ENCODE assay signal across 26 cellular contexts in the genomic region with DNA sequence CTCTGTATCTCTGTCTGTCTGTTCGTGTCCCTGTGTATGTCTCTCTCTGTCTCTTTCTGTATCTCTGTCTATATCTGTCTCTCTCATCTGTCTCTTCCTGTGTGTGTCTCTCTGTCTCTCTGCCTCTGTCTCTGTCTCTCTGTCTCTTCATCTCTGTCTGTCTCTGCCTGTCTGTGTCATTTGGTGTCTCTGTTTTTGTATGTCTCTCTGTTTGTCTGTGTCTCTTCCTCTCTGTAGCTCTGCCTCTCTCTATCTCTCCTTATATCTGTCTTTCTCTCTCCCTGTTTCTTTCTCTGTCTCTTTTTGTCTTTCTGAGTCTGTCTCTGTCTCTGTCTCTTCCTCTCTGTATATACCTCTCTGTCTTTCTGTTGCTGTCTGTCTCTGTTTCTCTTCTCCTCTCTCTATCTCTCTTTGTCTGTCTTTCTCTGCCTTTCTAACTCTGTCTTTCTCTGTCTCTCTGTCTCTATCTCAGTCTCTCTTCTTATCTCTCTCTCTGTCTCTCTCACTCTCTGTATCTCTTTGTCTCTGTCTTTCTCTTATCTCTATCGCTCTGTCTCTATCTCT. TPM values are rescaled to one million over a fixed set of nuclear protein-coding genes. Genes with fewer than 3 reads are reported as not detected.
A peak's percentile ranks its signal among the peaks of the same experiment; 100 is the strongest.
DNase-seq lines count a peak whose midpoint lies in the region; ATAC-seq and TF ChIP-seq lines count a peak whose summit lies in the region.
"Had no signal": no experiment of that assay in that cellular context is flagged by ENCODE, and none has a peak within 500 bp of the region (broad histone marks: within the 10 kb centered on the region; RNA-seq: fewer than 3 reads in every experiment).

No MANE protein-coding gene starts in this region.

- 81% methylated on average over 2 of the region's 2 CpGs for WGBS in endodermal cell (ENCODE audit: insufficient coverage in 1 of 2, insufficient read length in 1 of 2), 2 experiments
- no CpG with 5 or more reads among the region's 2 CpGs for WGBS in mesendoderm (ENCODE audit: extremely low coverage, insufficient coverage, low lambda C conversion rate)

- no peaks in the 10 kb centered on the region for H3F3A ChIP-seq in OCI-LY1 (ENCODE audit: insufficient read depth, low read length)

- no peaks in the 10 kb centered on the region for H3K27me3 ChIP-seq in OCI-LY1 (ENCODE audit: insufficient read depth, low read length)
- no peaks in the 10 kb centered on the region for H3K27me3 ChIP-seq in endodermal cell (ENCODE audit: control insufficient read depth, insufficient read depth, low read length, poor library complexity, severe bottlenecking)
- no peaks in the 10 kb centered on the region for H3K27me3 ChIP-seq in mesendoderm (ENCODE audit: insufficient read depth, low read length, poor library complexity)
- H3K27me3 ChIP-seq: vagina had no signal

- no peak overlapping the region for H3K4ac ChIP-seq in mesendoderm (ENCODE audit: low read depth, low read length)

- H2AK5ac ChIP-seq in mesendoderm (ENCODE audit: low read length), result no peak overlapping the region

- H4K8ac ChIP-seq in mesendoderm (ENCODE audit: low read depth, low read length), result no peak overlapping the region

- H3K18ac ChIP-seq in mesendoderm (ENCODE audit: low read length), result no peak overlapping the region

- H3K23ac ChIP-seq in mesendoderm (ENCODE audit: low read length), result no peak overlapping the region

- H3K36me3 Mint-ChIP-seq in stimulated activated naive CD8-positive, alpha-beta T cell treated with anti-CD3 and anti-CD28 coated beads, Interleukin-15, Interleukin-2, amounts not matched to agents 100 ng/mL and 50 ng/mL, for 24 hours (ENCODE audit: low read depth), result no peaks in the 10 kb centered on the region
- peaks cover 12% of the 10 kb centered on the region for H3K36me3 Mint-ChIP-seq in endodermal cell (ENCODE audit: low read depth)

- H2BK15ac ChIP-seq in mesendoderm (replicated peaks; ENCODE audit: low read depth), result no peak overlapping the region

- ATAC-seq in stimulated activated naive CD8-positive, alpha-beta T cell treated with anti-CD3 and anti-CD28 coated beads, Interleukin-15, Interleukin-2, amounts not matched to agents 100 U/mL and 50 U/mL, for 24 hours, result no peak

- H4K20me1 ChIP-seq in OCI-LY1 (ENCODE audit: insufficient read depth, low read length), result no peaks in the 10 kb centered on the region

- no peak overlapping the region for H3K4me3 Mint-ChIP-seq in stimulated activated naive CD8-positive, alpha-beta T cell treated with anti-CD3 and anti-CD28 coated beads, Interleukin-15, Interleukin-2, amounts not matched to agents 100 ng/mL and 50 ng/mL, for 24 hours
- H3K4me3 Mint-ChIP-seq in endodermal cell, result no peak overlapping the region
- H3K4me3 Mint-ChIP-seq: brain; immature natural killer cell; T-helper 2 cell treated with Interferon-gamma antibody and Interleukin-4, amounts not matched to agents 5 μg/mL and 100 μg/mL, for 36 hours had no signal

- peak overlapping the region; percentile 44 for H3K4me2 ChIP-seq in OCI-LY1 (ENCODE audit: low read length)
- no peak overlapping the region for H3K4me2 ChIP-seq in mesendoderm (ENCODE audit: low read length)

- no peaks in the 10 kb centered on the region for H3K9me3 Mint-ChIP-seq in stimulated activated naive CD8-positive, alpha-beta T cell treated with anti-CD3 and anti-CD28 coated beads, Interleukin-15, Interleukin-2, amounts not matched to agents 100 ng/mL and 50 ng/mL, for 24 hours
- H3K9me3 Mint-ChIP-seq in endodermal cell, result peaks cover 43% of the 10 kb centered on the region
- H3K9me3 Mint-ChIP-seq: immature natural killer cell; T-helper 2 cell treated with Interferon-gamma antibody and Interleukin-4, amounts not matched to agents 5 μg/mL and 100 μg/mL, for 36 hours had no signal

- H3K4me3 ChIP-seq in OCI-LY1 (ENCODE audit: low read depth, low read length, poor library complexity, severe bottlenecking) (peak overlapping the region; percentile 0), endodermal cell (ENCODE audit: low read length) (peak overlapping the region; percentile 67), mesendoderm (ENCODE audit: low read length) (no peak overlapping the region)
- H3K4me3 ChIP-seq: vagina had no signal

- H2AFZ ChIP-seq in OCI-LY1 (ENCODE audit: low read length), result no peak overlapping the region

- peak overlapping the region; percentile 80 for H3K9ac ChIP-seq in OCI-LY1 (ENCODE audit: low read length)
- H3K9ac ChIP-seq in endodermal cell (ENCODE audit: extremely low read depth, low read length, poor library complexity, severe bottlenecking), result no peak overlapping the region
- H3K9ac ChIP-seq in mesendoderm (ENCODE audit: low read length), result no peak overlapping the region

- H3K9me2 ChIP-seq in OCI-LY1 (ENCODE audit: low read depth, low read length), result no peaks in the 10 kb centered on the region

- H3K9me3 ChIP-seq in OCI-LY1 (ENCODE audit: low read length) (no peaks in the 10 kb centered on the region), endodermal cell (ENCODE audit: control insufficient read depth, low read length) (peaks cover 44% of the 10 kb centered on the region)
- H3K9me3 ChIP-seq: vagina had no signal

- TF ChIP-seq CTCF in OCI-LY1 (IDR thresholded peaks at IDR 0.05; ENCODE audit: low read length) (no peak), endodermal cell (conservative IDR thresholded peaks at IDR 0.05) (no peak)

- H3K4me1 Mint-ChIP-seq in stimulated activated naive CD8-positive, alpha-beta T cell treated with anti-CD3 and anti-CD28 coated beads, Interleukin-15, Interleukin-2, amounts not matched to agents 100 ng/mL and 50 ng/mL, for 24 hours (ENCODE audit: low read depth), result peaks cover 33% of the 10 kb centered on the region
- H3K4me1 Mint-ChIP-seq in endodermal cell, result no peaks in the 10 kb centered on the region
- H3K4me1 Mint-ChIP-seq: brain, immature natural killer cell had no signal

- peak overlapping the region; percentile 85 for H3K27ac Mint-ChIP-seq in stimulated activated naive CD8-positive, alpha-beta T cell treated with anti-CD3 and anti-CD28 coated beads, Interleukin-15, Interleukin-2, amounts not matched to agents 100 ng/mL and 50 ng/mL, for 24 hours
- no peak overlapping the region for H3K27ac Mint-ChIP-seq in endodermal cell
- H3K27ac Mint-ChIP-seq: brain; T-helper 2 cell treated with Interferon-gamma antibody and Interleukin-4, amounts not matched to agents 5 μg/mL and 100 μg/mL, for 36 hours had no signal

- H3K36me3 ChIP-seq in OCI-LY1 (ENCODE audit: insufficient read depth, low read length) (no peaks in the 10 kb centered on the region), endodermal cell (ENCODE audit: control insufficient read depth, insufficient read depth, low read length) (no peaks in the 10 kb centered on the region), mesendoderm (ENCODE audit: control insufficient read depth, insufficient read depth, low read length) (no peaks in the 10 kb centered on the region)
- H3K36me3 ChIP-seq: vagina had no signal

- H3K4me1 ChIP-seq in OCI-LY1 (ENCODE audit: insufficient read depth, low read length, severe bottlenecking) (peaks cover 70% of the 10 kb centered on the region), endodermal cell (ENCODE audit: control insufficient read depth, insufficient read depth, low read length) (no peaks in the 10 kb centered on the region), mesendoderm (ENCODE audit: control insufficient read depth, low read depth, low read length) (no peaks in the 10 kb centered on the region)
- H3K4me1 ChIP-seq: vagina had no signal

- no peak overlapping the region for H2BK5ac ChIP-seq in mesendoderm (ENCODE audit: low read length)

- no peak overlapping the region for H2BK120ac ChIP-seq in mesendoderm (ENCODE audit: low read depth, low read length)

- H3K27me3 Mint-ChIP-seq in stimulated activated naive CD8-positive, alpha-beta T cell treated with anti-CD3 and anti-CD28 coated beads, Interleukin-15, Interleukin-2, amounts not matched to agents 100 ng/mL and 50 ng/mL, for 24 hours, result peaks cover 5% of the 10 kb centered on the region
- H3K27me3 Mint-ChIP-seq in endodermal cell (ENCODE audit: insufficient read depth), result no peaks in the 10 kb centered on the region

- no peaks in the 10 kb centered on the region for H3K79me1 ChIP-seq in mesendoderm (ENCODE audit: low read length)

- H3K27ac ChIP-seq in OCI-LY1 (ENCODE audit: low read depth, low read length, poor library complexity, severe bottlenecking) (peak overlapping the region; percentile 96), endodermal cell (ENCODE audit: low read depth, low read length) (no peak overlapping the region), mesendoderm (ENCODE audit: low read depth, low read length) (no peak overlapping the region)
- H3K27ac ChIP-seq: C4-2B, vagina, VCaP had no signal

- DNase-seq in stimulated activated naive CD8-positive, alpha-beta T cell treated with anti-CD3 and anti-CD28 coated beads, Interleukin-15, Interleukin-2, amounts not matched to agents 100 U/mL and 50 U/mL, for 24 hours, result no peak
- DNase-seq in endodermal cell (peak; percentile 5), foreskin melanocyte (no peak), mesendoderm (no peak), NCI-H1417 treated with DMSO at 0.1 percent for 48 hours (lab: John Stamatoyannopoulos, UW) (no peak), NCI-H510A (lab: John Stamatoyannopoulos, UW) (no peak)
- DNase-seq: ACHN; activated CD8-positive, alpha-beta memory T cell treated with anti-CD3 and anti-CD28 coated beads, Interleukin-2, amount 50 U/mL, for 4 hours; activated effector memory CD4-positive, alpha-beta T cell treated with Interleukin-2 at 50 U/mL for 16 hours; effector CD8-positive, alpha-beta T cell; hippocampal formation; immature natural killer cell; IMR-90; mesenchymal stem cell; NCI-H1417; NCI-H2107; occipital lobe; stimulated activated CD4-positive, alpha-beta T cell treated with anti-CD3 and anti-CD28 coated beads, Interleukin-2, amount 100 ng/mL, for 48 hours; stimulated activated naive CD4-positive, alpha-beta T cell had no signal

- no peaks in the 10 kb centered on the region for H3K79me2 ChIP-seq in OCI-LY1 (ENCODE audit: insufficient read depth, low read length)
- no peaks in the 10 kb centered on the region for H3K79me2 ChIP-seq in mesendoderm (ENCODE audit: control insufficient read depth, insufficient read depth, low read length)

- H4K5ac ChIP-seq in mesendoderm (ENCODE audit: low read length), result no peak overlapping the region

- H3K56ac ChIP-seq in mesendoderm (ENCODE audit: low read length), result no peak overlapping the region

RNA-seq across cellular contexts. Expression of a gene that starts 50.2 kb away (rescaled TPM):
- 1 to 10 TPM in 1 of 2 donors, under 1 TPM in 1; 0.29 to 1.5 TPM for total RNA-seq in endodermal cell
- polyA plus RNA-seq in endodermal cell (2013, experiment 1 of 2), result 5.8 TPM
- 6.1 TPM for polyA plus RNA-seq in endodermal cell (2013, experiment 2 of 2)
- 0.06 TPM for polyA plus RNA-seq in mesendoderm (2013, experiment 1 of 2)
- 0.04 TPM for polyA plus RNA-seq in mesendoderm (2013, experiment 2 of 2)
